16 cellular contexts compared by ENCODE assay signal in the genomic region with DNA sequence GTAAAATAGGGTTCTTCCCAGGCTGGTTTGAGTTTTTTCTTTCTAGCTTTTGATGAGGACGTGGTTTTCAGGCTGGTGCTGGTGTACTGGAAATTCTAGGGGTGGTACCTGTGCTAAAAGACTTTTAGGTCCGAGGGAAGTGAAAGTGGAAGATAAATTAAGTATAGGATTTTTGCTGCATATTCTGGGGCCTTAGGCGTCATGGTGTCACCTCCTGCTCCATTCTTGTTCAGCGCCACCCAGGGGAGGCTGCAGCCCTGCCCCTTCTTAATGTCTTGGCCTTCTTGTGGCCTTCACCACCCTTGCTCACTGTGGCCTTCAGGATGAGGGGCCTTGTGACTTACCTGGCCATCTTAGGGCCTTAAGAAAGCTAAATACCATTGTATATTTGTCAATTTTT. TPM values are rescaled to one million over a fixed set of nuclear protein-coding genes. Genes with fewer than 3 reads are reported as not detected.
A peak's percentile ranks its signal among the peaks of the same experiment; 100 is the strongest.
DNase-seq lines count a peak whose midpoint lies in the region; ATAC-seq and TF ChIP-seq lines count a peak whose summit lies in the region.
"Had no signal": no experiment of that assay in that cellular context is flagged by ENCODE, and none has a peak within 500 bp of the region (broad histone marks: within the 10 kb centered on the region; RNA-seq: fewer than 3 reads in every experiment).

No MANE protein-coding gene starts in this region.

- no peaks in the 10 kb centered on the region for H4K20me1 ChIP-seq in OCI-LY1 (ENCODE audit: insufficient read depth, low read length)

- H3K27ac ChIP-seq in OCI-LY1 (ENCODE audit: low read depth, low read length, poor library complexity, severe bottlenecking) (no peak overlapping the region), spleen (peak overlapping the region in 6 of 8 donors; percentile 2 to 89 (median 34))
- H3K27ac ChIP-seq: HL-60 had no signal

- no peak overlapping the region; the same call in 1 of the 2 replicates for H3K4me2 ChIP-seq in OCI-LY1 (ENCODE audit: low read length)

- no peak overlapping the region for H3K4me3 ChIP-seq in OCI-LY1 (ENCODE audit: low read depth, low read length, poor library complexity, severe bottlenecking)
- no peak overlapping the region for H3K4me3 ChIP-seq in spleen

- H2AFZ ChIP-seq in OCI-LY1 (ENCODE audit: low read length) = no peak overlapping the region

- H3K27me3 ChIP-seq in OCI-LY1 (ENCODE audit: insufficient read depth, low read length) = no peaks in the 10 kb centered on the region
- H3K27me3 ChIP-seq in spleen (replicated peaks in 1 of 7) = no peaks in the 10 kb centered on the region

- H3K4me1 ChIP-seq in OCI-LY1 (ENCODE audit: insufficient read depth, low read length, severe bottlenecking) (peaks cover 8% of the 10 kb centered on the region), spleen (peaks cover 16 to 82% (median 49%) of the 10 kb centered on the region in 6 donors)

- intact Hi-C loops in spleen (cut with DNase I; ENCODE audit: low total_unique reads) = no loop called here

- H3K9ac ChIP-seq in OCI-LY1 (ENCODE audit: low read length) = no peak overlapping the region

- TF ChIP-seq POLR2A in erythroblast (IDR thresholded peaks at IDR 0.05; ENCODE audit: low read length) (no peak), spleen (IDR thresholded peaks at IDR 0.05) (no peak)

- H3K9me3 ChIP-seq in OCI-LY1 (ENCODE audit: low read length) = no peaks in the 10 kb centered on the region
- no peaks in the 10 kb centered on the region for H3K9me3 ChIP-seq in spleen

- DNase-seq in GM20000 (ENCODE audit: low spot score) = no peak
- peak; percentile 15 to 36 for DNase-seq in erythroblast (lab: John Stamatoyannopoulos, UW)
- no peak for DNase-seq in spleen
- DNase-seq in DMS 273 treated with DMSO at 0.1 percent for 48 hours (lab: John Stamatoyannopoulos, UW) = no peak
- DNase-seq in inferior parietal cortex (ENCODE audit: extremely low spot score) = no peak
- DNase-seq: activated naive CD4-positive, alpha-beta T cell treated with anti-CD3 and anti-CD28 coated beads for 36 hours; foreskin melanocyte; left cardiac atrium; NCI-H1105 treated with DMSO at 0.1 percent for 48 hours; NCI-H82; stimulated activated CD4-positive, alpha-beta T cell treated with anti-CD3 and anti-CD28 coated beads, Interleukin-2, amount 100 ng/mL, for 48 hours; stimulated activated naive CD8-positive, alpha-beta T cell treated with anti-CD3 and anti-CD28 coated beads, Interleukin-15, Interleukin-2, amounts not matched to agents 100 U/mL and 50 U/mL, for 24 hours had no signal

- H3K36me3 ChIP-seq in OCI-LY1 (ENCODE audit: insufficient read depth, low read length) (peaks cover 39% of the 10 kb centered on the region), spleen (peaks cover 0 to 35% (median 4%) of the 10 kb centered on the region in 6 donors)

- 0 out of 2 replicates have a peak, but pooled peaks cover 5% of the 10 kb centered on the region for H3K79me2 ChIP-seq in OCI-LY1 (ENCODE audit: insufficient read depth, low read length)

- peak; percentile 38 for TF ChIP-seq CTCF in GM20000 (IDR thresholded peaks at IDR 0.05; ENCODE audit: extremely low read depth, missing control alignments)
- peak; percentile 28; the same call in 1 of the 2 replicates for TF ChIP-seq CTCF in OCI-LY1 (IDR thresholded peaks at IDR 0.05; ENCODE audit: low read length)
- peak in 1 of 11 experiments; percentile 7 for TF ChIP-seq CTCF in spleen (IDR thresholded peaks at IDR 0.05 in 8 of 11, conservative IDR thresholded peaks at IDR 0.05 in 3 of 11)

- no peaks in the 10 kb centered on the region for H3K9me2 ChIP-seq in OCI-LY1 (ENCODE audit: low read depth, low read length)

- ATAC-seq in GM21390 (IDR thresholded peaks at IDR 0.05; ENCODE audit: unreplicated experiment) (no peak), HG02852 (IDR thresholded peaks at IDR 0.05; ENCODE audit: unreplicated experiment) (no peak)
- ATAC-seq: left cardiac atrium; stimulated activated naive CD8-positive, alpha-beta T cell treated with anti-CD3 and anti-CD28 coated beads, Interleukin-15, Interleukin-2, amounts not matched to agents 100 U/mL and 50 U/mL, for 24 hours had no signal

- no peaks in the 10 kb centered on the region for H3F3A ChIP-seq in OCI-LY1 (ENCODE audit: insufficient read depth, low read length)

- 46 to 77% (median 60%) methylated on average over 4 of the region's 4 CpGs for WGBS in spleen, 5 donors

RNA-seq across cellular contexts. Expression of a gene that starts 12.4 kb away (rescaled TPM):
- total RNA-seq in spleen = 10 to 100 TPM in 4 of 7 donors, 1 to 10 TPM in 3; 8.8 to 20.8 (median 10.5) TPM
- polyA plus RNA-seq in spleen = 1 to 10 TPM; 2.9 to 4.2 (median 4.0) TPM

RNA-seq across cellular contexts. Expression of a gene that starts 27.8 kb away (rescaled TPM):
- total RNA-seq in spleen = 10 to 100 TPM; 19.9 to 31.8 (median 26.0) TPM
- polyA plus RNA-seq in spleen = 1 to 10 TPM; 3.4 to 9.8 (median 3.9) TPM

RNA-seq across cellular contexts. Expression of a gene that starts 32.8 kb away (rescaled TPM):
- total RNA-seq in spleen = 10 to 100 TPM; 29.6 to 45.6 (median 35.2) TPM
- polyA plus RNA-seq in spleen = 1 to 10 TPM; 7.3 to 9.8 (median 9.0) TPM

RNA-seq across cellular contexts. Expression of a gene that starts 47.4 kb away (rescaled TPM):
- 10 to 100 TPM; 23.8 to 46.5 (median 39.0) TPM for total RNA-seq in spleen
- 10 to 100 TPM in 1 of 3 donors, 1 to 10 TPM in 2; 3.9 to 20.2 (median 4.8) TPM for polyA plus RNA-seq in spleen

RNA-seq across cellular contexts. Expression of a gene that starts 55.7 kb away (rescaled TPM):
- total RNA-seq in spleen = 10 to 100 TPM; 16.2 to 25.3 (median 20.9) TPM
- 1 to 10 TPM; 3.5 to 9.5 (median 4.3) TPM for polyA plus RNA-seq in spleen

Comparison
In these comparisons a context has a peak if more than half of its experiments do, and no peak if none do; other contexts are left out.
1. DNase-seq: peak in erythroblast (2 of 2); none in GM20000 (single experiment), spleen (single experiment), DMS 273 treated with DMSO at 0.1 percent for 48 hours (single experiment) and inferior parietal cortex (single experiment).